12 cellular contexts compared by ENCODE assay signal in genomic region chr7:66352071-66352470, GRCh38.
A peak's percentile ranks its signal among the peaks of the same experiment; 100 is the strongest.
DNase-seq lines count a peak whose midpoint lies in the region; ATAC-seq, FAIRE-seq and TF ChIP-seq lines count a peak whose summit lies in the region.
"Had no signal": no experiment of that assay in that cellular context is flagged by ENCODE, and none has a peak within 500 bp of the region (broad histone marks: within the 10 kb centered on the region; RNA-seq: fewer than 3 reads in every experiment).

No MANE protein-coding gene starts in this region.

- ATAC-seq in A549 (peak; percentile 66 to 70; a peak in 4 of 6 replicates), left colon (peak; percentile 67), HG03457 (IDR thresholded peaks at IDR 0.05; ENCODE audit: unreplicated experiment) (no peak)
- no peak for ATAC-seq in activated naive CD8-positive, alpha-beta T cell treated with anti-CD3 and anti-CD28 coated beads, Interleukin-2, amount 50 U/mL, for 24 hours
- ATAC-seq: activated CD8-positive, alpha-beta T cell treated with anti-CD3 and anti-CD28 coated beads, Interleukin-2, amount 10 ng/mL, durations not matched to agents 7 days and 5 days had no signal

- intact Hi-C loops in left colon (cut with DNase I, micrococcal nuclease): no loop called here

- TF ChIP-seq CTCF in A549 (IDR thresholded peaks at IDR 0.05) (no peak), bronchial epithelial cell (IDR thresholded peaks at IDR 0.05; ENCODE audit: insufficient read depth, low read length, severe bottlenecking) (no peak)

- H3K4me3 Mint-ChIP-seq in activated naive CD8-positive, alpha-beta T cell treated with anti-CD3 and anti-CD28 coated beads, Interleukin-2, amount 50 U/mL, for 24 hours: no peak overlapping the region
- H3K4me3 Mint-ChIP-seq: activated CD8-positive, alpha-beta T cell treated with anti-CD3 and anti-CD28 coated beads, Interleukin-2, amount 10 ng/mL, durations not matched to agents 7 days and 5 days had no signal

- 0 out of 3 replicates have a peak, but pooled peaks cover 3% of the 10 kb centered on the region for H3K4me1 ChIP-seq in A549

- TF ChIP-seq POLR2A in A549 (IDR thresholded peaks at IDR 0.05; ENCODE audit: low read length): no peak

- TF ChIP-seq EP300 in A549 (IDR thresholded peaks at IDR 0.05): no peak

- WGBS in A549 (ENCODE audit: missing lambda C conversion rate): 28% methylated on average over 4 of the region's 4 CpGs

- H3K36me3 ChIP-seq in bronchial epithelial cell (ENCODE audit: control insufficient read depth, insufficient read depth, low read length): no peaks in the 10 kb centered on the region
- H3K36me3 ChIP-seq: upper lobe of left lung had no signal

- FAIRE-seq in A549 (lab: Jason Lieb, UNC): no peak
- FAIRE-seq in bronchial epithelial cell (lab: Jason Lieb, UNC): no peak
- FAIRE-seq: GM18507 had no signal

- no peaks in the 10 kb centered on the region; the same call in 2 of the 3 replicates for H3K9me3 ChIP-seq in A549
- H3K9me3 ChIP-seq: upper lobe of left lung had no signal

- no peak for TF ChIP-seq RAD21 in A549 (conservative IDR thresholded peaks at IDR 0.05 in 1 of 2, IDR thresholded peaks at IDR 0.05 in 1 of 2)

- no peaks in the 10 kb centered on the region for H3K27me3 Mint-ChIP-seq in activated naive CD8-positive, alpha-beta T cell treated with anti-CD3 and anti-CD28 coated beads, Interleukin-2, amount 50 U/mL, for 24 hours

- POLR2A ChIA-PET in A549 (lab: Yijun Ruan, JAX): no interaction called here

- H3K4me2 ChIP-seq in A549: peak overlapping the region; percentile 11; the same call in 1 of the 3 replicates
- H3K4me2 ChIP-seq: BLaER1 had no signal

- DNase-seq in A549 (ENCODE audit: low read depth in 1 of 2, low spot score in 1 of 2) (no peak), HuH-7 (ENCODE audit: low spot score) (peak; percentile 60), bronchial epithelial cell (ENCODE audit: low read depth) (peak; percentile 50), left colon (peak in 1 of 2 donors; percentile 20), NCI-H510A (lab: John Stamatoyannopoulos, UW) (no peak), NK-92 (lab: John Stamatoyannopoulos, UW; ENCODE audit: unreplicated experiment) (no peak)
- DNase-seq in activated naive CD8-positive, alpha-beta T cell treated with anti-CD3 and anti-CD28 coated beads, Interleukin-2, amount 50 U/mL, for 24 hours: no peak
- DNase-seq: activated CD8-positive, alpha-beta T cell treated with anti-CD3 and anti-CD28 coated beads, Interleukin-2, amount 10 ng/mL, durations not matched to agents 7 days and 5 days had no signal

- H3K27ac ChIP-seq in A549: peak overlapping the region in 1 of 2 experiments; percentile 51; a peak in 1 of 6 replicates
- H3K27ac ChIP-seq: BLaER1 had no signal

- H3K4me3 ChIP-seq in A549 (no peak overlapping the region), bronchial epithelial cell (ENCODE audit: low read depth, low read length) (no peak overlapping the region)
- H3K4me3 ChIP-seq: BLaER1, upper lobe of left lung had no signal

- H3K27me3 ChIP-seq in bronchial epithelial cell (ENCODE audit: control insufficient read depth, insufficient read depth, low read length): no peaks in the 10 kb centered on the region
- H3K27me3 ChIP-seq: BLaER1, upper lobe of left lung had no signal

- CTCF ChIA-PET in A549 (lab: Yijun Ruan, JAX): interaction anchor here (1.1 kb wide), 1 partner anchor 113 kb away, joined by 3 read pairs; no protein-coding TSS in a partner anchor

- H3K36me3 Mint-ChIP-seq in activated naive CD8-positive, alpha-beta T cell treated with anti-CD3 and anti-CD28 coated beads, Interleukin-2, amount 50 U/mL, for 24 hours (ENCODE audit: low read depth): no peaks in the 10 kb centered on the region

- no peak overlapping the region for H3K27ac Mint-ChIP-seq in activated naive CD8-positive, alpha-beta T cell treated with anti-CD3 and anti-CD28 coated beads, Interleukin-2, amount 50 U/mL, for 24 hours
- H3K27ac Mint-ChIP-seq: activated CD8-positive, alpha-beta T cell treated with anti-CD3 and anti-CD28 coated beads, Interleukin-2, amount 10 ng/mL, durations not matched to agents 7 days and 5 days had no signal

- no peaks in the 10 kb centered on the region for H3K9me3 Mint-ChIP-seq in activated naive CD8-positive, alpha-beta T cell treated with anti-CD3 and anti-CD28 coated beads, Interleukin-2, amount 50 U/mL, for 24 hours

- peaks cover 3% of the 10 kb centered on the region for H3K4me1 Mint-ChIP-seq in activated naive CD8-positive, alpha-beta T cell treated with anti-CD3 and anti-CD28 coated beads, Interleukin-2, amount 50 U/mL, for 24 hours

TF ChIP-seq in A549, 52 proteins besides CTCF, POLR2A, EP300 and RAD21:
- no peak for TF ChIP-seq GATA3 (IDR thresholded peaks at IDR 0.05; ENCODE audit: borderline replicate concordance)
- no peak for TF ChIP-seq HEYL (CRISPR knock-in tag; IDR thresholded peaks at IDR 0.05)
- TF ChIP-seq NR3C1 (IDR thresholded peaks at IDR 0.05): no peak
- no peak for TF ChIP-seq TP53 (CRISPR knock-in tag; IDR thresholded peaks at IDR 0.05)
- TF ChIP-seq RNF2 (IDR thresholded peaks at IDR 0.05; ENCODE audit: borderline replicate concordance, low read depth): no peak
- TF ChIP-seq HOXB5 (CRISPR knock-in tag; IDR thresholded peaks at IDR 0.05): no peak
- no peak for TF ChIP-seq FOSB (CRISPR knock-in tag; IDR thresholded peaks at IDR 0.05)
- TF ChIP-seq NFE2L2 (conservative IDR thresholded peaks at IDR 0.05; ENCODE audit: low read length): no peak
- no peak for TF ChIP-seq ESRRA (IDR thresholded peaks at IDR 0.05; ENCODE audit: borderline replicate concordance, low read length)
- no peak for TF ChIP-seq USF2 (IDR thresholded peaks at IDR 0.05)
- TF ChIP-seq HOXA7 (CRISPR knock-in tag; IDR thresholded peaks at IDR 0.05): no peak
- no peak for TF ChIP-seq BCL3 (IDR thresholded peaks at IDR 0.05)
- TF ChIP-seq ZFP36 (IDR thresholded peaks at IDR 0.05; ENCODE audit: borderline replicate concordance, partially characterized antibody): no peak
- no peak for TF ChIP-seq MAZ (IDR thresholded peaks at IDR 0.05; ENCODE audit: borderline replicate concordance, low read depth, low read length)
- TF ChIP-seq MYC (IDR thresholded peaks at IDR 0.05; ENCODE audit: borderline replicate concordance, low read length): no peak
- no peak for TF ChIP-seq RFX5 (IDR thresholded peaks at IDR 0.05)

Comparison
In these comparisons a context has a peak if more than half of its experiments do, and no peak if none do; other contexts are left out.
1. ATAC-seq: peak in A549 (2 of 2) and left colon (single experiment); none in HG03457 (single experiment) and activated naive CD8-positive, alpha-beta T cell treated with anti-CD3 and anti-CD28 coated beads, Interleukin-2, amount 50 U/mL, for 24 hours (single experiment).
2. DNase-seq: peak in HuH-7 (single experiment) and bronchial epithelial cell (single experiment); none in A549 (0 of 2), NCI-H510A (single experiment), activated naive CD8-positive, alpha-beta T cell treated with anti-CD3 and anti-CD28 coated beads, Interleukin-2, amount 50 U/mL, for 24 hours (single experiment) and NK-92 (single experiment).